In genomic region chr3:197340521-197340871, GRCh38 we compare ENCODE assay signal across 16 cellular contexts. TPM values are rescaled to one million over a fixed set of nuclear protein-coding genes. Genes with fewer than 3 reads are reported as not detected.
DNase-seq lines count a peak whose midpoint lies in the region; ATAC-seq, FAIRE-seq and TF ChIP-seq lines count a peak whose summit lies in the region.
"Had no signal": no experiment of that assay in that cellular context is flagged by ENCODE, and none has a peak within 500 bp of the region (broad histone marks: within the 10 kb centered on the region; RNA-seq: fewer than 3 reads in every experiment).

No MANE protein-coding gene starts in this region.

- TF ChIP-seq CTCF in IMR-90 (conservative IDR thresholded peaks at IDR 0.05; ENCODE audit: low read depth, low read length) = no peak
- TF ChIP-seq CTCF in astrocyte (IDR thresholded peaks at IDR 0.05; ENCODE audit: insufficient read depth, low read depth, low read length) = no peak
- no peak for TF ChIP-seq CTCF in osteoblast (IDR thresholded peaks at IDR 0.05; ENCODE audit: extremely low read depth, low read depth, low read length)

- H2BK15ac ChIP-seq in IMR-90 (ENCODE audit: low read depth, low read length) (no peak overlapping the region), mesenchymal stem cell (ENCODE audit: low read depth, poor library complexity, severe bottlenecking) (no peak overlapping the region)

- H2BK5ac ChIP-seq in IMR-90 (ENCODE audit: low read depth, low read length, poor library complexity, severe bottlenecking) = no peak overlapping the region
- no peak overlapping the region for H2BK5ac ChIP-seq in mesenchymal stem cell (ENCODE audit: low read depth, low read length, poor library complexity, severe bottlenecking)

- H3K4ac ChIP-seq in IMR-90 (ENCODE audit: low read depth, low read length) (peak overlapping the region; percentile 12; the same call in 1 of the 2 replicates), mesenchymal stem cell (ENCODE audit: low read depth in 1 of 2, low read length in 2 of 2) (no peak overlapping the region)

- H2AK5ac ChIP-seq in IMR-90 (ENCODE audit: low read depth, low read length) (peak overlapping the region; percentile 14; the same call in 1 of the 2 replicates), mesenchymal stem cell (ENCODE audit: low read length, severe bottlenecking) (peak overlapping the region; percentile 45)

- no peak for FAIRE-seq in astrocyte (lab: Jason Lieb, UNC)

- peak overlapping the region in 1 of 2 experiments; percentile 62 for H2BK12ac ChIP-seq in mesenchymal stem cell (ENCODE audit: low read length in 2 of 2)

- no TSS peak for BruUV-seq in IMR-90 (replicated peaks; lab: Mats Ljungman, UMichigan)

- H3K79me1 ChIP-seq in IMR-90 (ENCODE audit: low read depth in 1 of 2, low read length in 2 of 2) (no peaks in the 10 kb centered on the region), mesenchymal stem cell (replicated peaks; ENCODE audit: low read length, poor library complexity, severe bottlenecking) (no peaks in the 10 kb centered on the region)

- H3K4me2 ChIP-seq in IMR-90 (ENCODE audit: low read depth, low read length) (no peak overlapping the region), astrocyte (ENCODE audit: low read length) (no peak overlapping the region), mesenchymal stem cell (ENCODE audit: low read length, poor library complexity, severe bottlenecking) (no peak overlapping the region), osteoblast (ENCODE audit: insufficient read depth, low read length) (peak overlapping the region; percentile 41)

- no peak for ATAC-seq in IMR-90 (ENCODE audit: low read depth)
- no peak for ATAC-seq in GM18520 (IDR thresholded peaks at IDR 0.05; ENCODE audit: unreplicated experiment)
- ATAC-seq: Panc1 had no signal

- H3K9me1 ChIP-seq in IMR-90 (ENCODE audit: insufficient read depth, low read length) = peaks cover 4% of the 10 kb centered on the region

- H3K9me3 ChIP-seq in IMR-90 (ENCODE audit: control insufficient read depth, insufficient read depth, low read length) (no peaks in the 10 kb centered on the region), astrocyte (ENCODE audit: insufficient read depth, low read depth, low read length) (no peaks in the 10 kb centered on the region), mesenchymal stem cell (ENCODE audit: control insufficient read depth, low read length) (no peaks in the 10 kb centered on the region), osteoblast (ENCODE audit: low read depth, low read length) (no peaks in the 10 kb centered on the region)

- CTCF ChIA-PET in IMR-90 (lab: Yijun Ruan, JAX) = interaction anchor here (1.0 kb wide), 1 partner anchor 10 kb away, joined by 5 read pairs; no protein-coding TSS in a partner anchor

- H3K9me3 Mint-ChIP-seq in astrocyte (ENCODE audit: unreplicated experiment) = no peaks in the 10 kb centered on the region
- H3K9me3 Mint-ChIP-seq: H9 had no signal

- no peak overlapping the region for H3K27ac ChIP-seq in IMR-90 (ENCODE audit: insufficient read depth, low read length)
- H3K27ac ChIP-seq in astrocyte (ENCODE audit: low read depth, low read length) = no peak overlapping the region
- peak overlapping the region; percentile 66 for H3K27ac ChIP-seq in mesenchymal stem cell (ENCODE audit: low read length, poor library complexity, severe bottlenecking)
- no peak overlapping the region for H3K27ac ChIP-seq in osteoblast (ENCODE audit: low read depth, low read length)
- H3K27ac ChIP-seq: HL-60 had no signal

- H2AFZ ChIP-seq in IMR-90 (replicated peaks; ENCODE audit: low read length, poor library complexity) = peak overlapping the region; percentile 85
- peak overlapping the region; percentile 65 for H2AFZ ChIP-seq in astrocyte (ENCODE audit: low read depth, low read length)
- H2AFZ ChIP-seq in mesenchymal stem cell (ENCODE audit: low read depth, low read length) = peak overlapping the region; percentile 29
- peak overlapping the region; percentile 94 for H2AFZ ChIP-seq in osteoblast (ENCODE audit: low read length)

- peaks cover 9% of the 10 kb centered on the region for H3K27me3 Mint-ChIP-seq in astrocyte (ENCODE audit: low read depth, unreplicated experiment)

- dilution Hi-C loops in IMR-90 (cut with HindIII; ENCODE audit: low sequenced_read_pairs, unreplicated experiment) = no loop called here

- H3K79me2 ChIP-seq in astrocyte (ENCODE audit: insufficient read depth, low read length) = no peaks in the 10 kb centered on the region
- H3K79me2 ChIP-seq in osteoblast (ENCODE audit: insufficient read depth, low read length) = no peaks in the 10 kb centered on the region

- no peak for TF ChIP-seq POLR2A in IMR-90 (IDR thresholded peaks at IDR 0.05; ENCODE audit: low read depth, low read length)

- H3K4me3 Mint-ChIP-seq in astrocyte (ENCODE audit: unreplicated experiment) = no peak overlapping the region
- H3K4me3 Mint-ChIP-seq: CD14-positive monocyte, H9 had no signal

- H3K14ac ChIP-seq in IMR-90 (replicated peaks; ENCODE audit: low read depth, low read length) (0 out of 2 replicates have a peak overlapping the region, but pooled peaks have one; percentile 58), mesenchymal stem cell (ENCODE audit: low read length in 2 of 2) (no peak overlapping the region)

- POLR2A ChIA-PET in IMR-90 (lab: Charles Lee; ENCODE audit: unreplicated experiment) = no interaction called here

- H2AK9ac ChIP-seq in IMR-90 (replicated peaks; ENCODE audit: low read depth, low read length, poor library complexity) = no peak overlapping the region

- H3K36me3 Mint-ChIP-seq in astrocyte (ENCODE audit: low read depth, unreplicated experiment) = peaks cover 3% of the 10 kb centered on the region
- H3K36me3 Mint-ChIP-seq: CD14-positive monocyte had no signal

- H4K91ac ChIP-seq in IMR-90 (ENCODE audit: insufficient read depth, low read depth, low read length) (no peak overlapping the region), mesenchymal stem cell (ENCODE audit: low read length) (peak overlapping the region; percentile 70)

- H3K4me1 Mint-ChIP-seq in astrocyte (ENCODE audit: low read depth, unreplicated experiment) = peaks cover 24% of the 10 kb centered on the region
- H3K4me1 Mint-ChIP-seq: CD14-positive monocyte had no signal

- H3K36me3 ChIP-seq in IMR-90 (ENCODE audit: control insufficient read depth, insufficient read depth, low read length) (no peaks in the 10 kb centered on the region), astrocyte (ENCODE audit: insufficient read depth, low read length) (no peaks in the 10 kb centered on the region), mesenchymal stem cell (ENCODE audit: control insufficient read depth in 1 of 2, insufficient read depth in 2 of 2, low read depth in 1 of 2, low read length in 2 of 2) (no peaks in the 10 kb centered on the region), osteoblast (ENCODE audit: insufficient read depth, low read length) (no peaks in the 10 kb centered on the region)

- H3K4me3 ChIP-seq in IMR-90 (ENCODE audit: insufficient read depth, low read depth, low read length) (no peak overlapping the region), astrocyte (ENCODE audit: insufficient read depth, low read depth, low read length) (no peak overlapping the region), mesenchymal stem cell (ENCODE audit: insufficient read depth in 1 of 2, low read depth in 1 of 2, low read length in 2 of 2) (no peak overlapping the region), osteoblast (ENCODE audit: insufficient read depth, low read length) (no peak overlapping the region)

- H3K56ac ChIP-seq in IMR-90 (ENCODE audit: extremely low read depth, insufficient read depth, low read length) = no peak overlapping the region

- H3K23ac ChIP-seq in IMR-90 (ENCODE audit: low read depth, low read length) (no peak overlapping the region), mesenchymal stem cell (ENCODE audit: low read length in 2 of 2) (no peak overlapping the region)

- DNase-seq in IMR-90 = no peak
- DNase-seq in astrocyte (ENCODE audit: low read depth) = no peak
- DNase-seq in mesenchymal stem cell = no peak
- no peak for DNase-seq in osteoblast (ENCODE audit: insufficient read length, low spot score, missing footprints)
- DNase-seq in AG08396 (ENCODE audit: low spot score) = no peak
- no peak for DNase-seq in GM19240 (ENCODE audit: insufficient read length, low spot score)
- DNase-seq: AML-193, COR-L47, DMS153, H9, NCI-H187 treated with DMSO at 0.1 percent for 48 hours, NCI-H446 had no signal

- no peak overlapping the region; the same call in 1 of the 2 replicates for H4K5ac ChIP-seq in IMR-90 (ENCODE audit: low read depth, low read length)

- H3K18ac ChIP-seq in IMR-90 (ENCODE audit: low read depth, low read length) = no peak overlapping the region
- peak overlapping the region; percentile 46 to 65 for H3K18ac ChIP-seq in mesenchymal stem cell (ENCODE audit: low read depth in 1 of 2, low read length in 2 of 2)

- H4K8ac ChIP-seq in IMR-90 (ENCODE audit: low read depth in 2 of 2, low read length in 2 of 2) (peak overlapping the region in 1 of 2 experiments; percentile 74; a peak in 2 of 4 replicates), mesenchymal stem cell (ENCODE audit: low read length) (peak overlapping the region; percentile 79)

- in situ Hi-C loops in IMR-90 (cut with MboI; ENCODE audit: low sequenced_read_pairs) = no loop called here

- H4K20me1 ChIP-seq in IMR-90 (ENCODE audit: insufficient read depth, low read length) = no peaks in the 10 kb centered on the region
- no peaks in the 10 kb centered on the region for H4K20me1 ChIP-seq in astrocyte (ENCODE audit: insufficient read depth, low read length)
- H4K20me1 ChIP-seq in osteoblast (ENCODE audit: insufficient read depth, low read length) = no peaks in the 10 kb centered on the region

- H3K4me1 ChIP-seq in IMR-90 (ENCODE audit: control insufficient read depth, insufficient read depth, low read length) (peaks cover 6% of the 10 kb centered on the region; the same call in 1 of the 2 replicates), astrocyte (ENCODE audit: insufficient read depth, low read length) (peaks cover 4% of the 10 kb centered on the region), mesenchymal stem cell (ENCODE audit: control insufficient read depth, insufficient read depth, low read depth, low read length) (peaks cover 11% of the 10 kb centered on the region), osteoblast (ENCODE audit: insufficient read depth, low read length) (peaks cover 11% of the 10 kb centered on the region)

- H3K27ac Mint-ChIP-seq in astrocyte (ENCODE audit: unreplicated experiment) = no peak overlapping the region
- H3K27ac Mint-ChIP-seq: CD14-positive monocyte had no signal

- H2BK20ac ChIP-seq in IMR-90 (ENCODE audit: low read depth, low read length) = no peak overlapping the region

- H3K27me3 ChIP-seq in IMR-90 (ENCODE audit: control insufficient read depth, insufficient read depth, low read length) = peaks cover 8% of the 10 kb centered on the region
- no peaks in the 10 kb centered on the region for H3K27me3 ChIP-seq in astrocyte (ENCODE audit: insufficient read depth, low read length)
- H3K27me3 ChIP-seq in mesenchymal stem cell (ENCODE audit: control insufficient read depth in 1 of 2, insufficient read depth in 1 of 2, low read length in 2 of 2) = no peaks in the 10 kb centered on the region
- H3K27me3 ChIP-seq in osteoblast (ENCODE audit: insufficient read depth, low read length) = no peaks in the 10 kb centered on the region

- TF ChIP-seq RAD21 in IMR-90 (IDR thresholded peaks at IDR 0.05; ENCODE audit: low read length) = no peak

- no peak overlapping the region for H2BK120ac ChIP-seq in IMR-90 (ENCODE audit: low read depth, low read length)
- peak overlapping the region; percentile 42 for H2BK120ac ChIP-seq in mesenchymal stem cell (ENCODE audit: low read depth, low read length)

- intact Hi-C loops in IMR-90 (cut with micrococcal nuclease) = no loop called here

- H3K9ac ChIP-seq in IMR-90 (ENCODE audit: low read depth, low read length) (no peak overlapping the region), astrocyte (ENCODE audit: low read length) (no peak overlapping the region), mesenchymal stem cell (ENCODE audit: low read length) (peak overlapping the region; percentile 70)

RNA-seq across cellular contexts. Expression of gene DLG1, which starts 42.1 kb away (rescaled TPM):
- 57.7 and 58.6 TPM in 2 replicates for total RNA-seq in IMR-90 (2012; rRNA removed)
- polyA plus RNA-seq in IMR-90 (2012; rRNA removed) = 18.7 and 21.2 TPM in 2 replicates
- polyA plus RNA-seq in IMR-90 (2012; cell fraction: cytosol; rRNA removed) = 3.7 and 4.9 TPM in 2 replicates
- 5.5 and 51.9 TPM in 2 replicates for polyA plus RNA-seq in IMR-90 (2012; cell fraction: nucleus; rRNA removed; ENCODE audit: low replicate concordance)
- total RNA-seq in astrocyte = 161 and 210 TPM in 2 replicates
- polyA plus RNA-seq in mesenchymal stem cell (2013, experiment 1 of 2) = 41.4 TPM
- polyA plus RNA-seq in mesenchymal stem cell (2013, experiment 2 of 2) = 40.1 TPM
- 76.6 and 79.3 TPM in 2 replicates for total RNA-seq in osteoblast

Comparison
In these comparisons a context has a peak if more than half of its experiments do, and no peak if none do; other contexts are left out.
1. H2AFZ ChIP-seq: peak in every context shown above with its lines; median percentile 94 in osteoblast; 85 in IMR-90; 65 in astrocyte; 29 in mesenchymal stem cell.